34 cellular contexts compared by ENCODE assay signal in genomic region chr9:11709567-11709966, GRCh38.
"Had no signal": no experiment of that assay in that cellular context is flagged by ENCODE, and none has a peak within 500 bp of the region (broad histone marks: within the 10 kb centered on the region; RNA-seq: fewer than 3 reads in every experiment).

No MANE protein-coding gene starts in this region.

- H3K36me3 ChIP-seq: MG63 had no signal

- DNase-seq: Karpas-422, Kasumi-1, KG1, MG63, MM.1S, MV-4-11, NCI-H1048, NCI-H1092, NCI-H1092 treated with DMSO at 0.1 percent for 48 hours, NCI-H1105, NCI-H1105 treated with DMSO at 0.1 percent for 48 hours, NCI-H1417, NCI-H1417 treated with DMSO at 0.1 percent for 48 hours, NCI-H1436, NCI-H1436 treated with DMSO at 0.1 percent for 48 hours, NCI-H146, NCI-H1694, NCI-H1694 treated with DMSO at 0.1 percent for 48 hours, NCI-H187, NCI-H187 treated with DMSO at 0.1 percent for 48 hours, NCI-H1930, NCI-H2029, NCI-H2029 treated with DMSO at 0.1 percent for 48 hours, NCI-H2081, NCI-H2081 treated with DMSO at 0.1 percent for 48 hours, NCI-H2107, NCI-H2171, NCI-H2171 treated with DMSO at 0.1 percent for 48 hours, NCI-H2227 treated with DMSO at 0.1 percent for 48 hours, NCI-H226, NCI-H345, NCI-H446, NCI-H446 treated with DMSO at 0.1 percent for 48 hours had no signal

- H3K27ac ChIP-seq: KMS-11 had no signal

- H3K27me3 ChIP-seq: MG63 had no signal

- H3K9me3 ChIP-seq: MG63 had no signal

- H3K4me3 ChIP-seq: MG63 had no signal
